8 cellular contexts compared by ENCODE assay signal in genomic region chr5:74257645-74258328, GRCh38.
DNase-seq lines count a peak whose midpoint lies in the region; ATAC-seq and TF ChIP-seq lines count a peak whose summit lies in the region.

No MANE protein-coding gene starts in this region.

- intact Hi-C loops in mammary epithelial cell (cut with micrococcal nuclease) (no loop called here), mucosa of descending colon (cut with DNase I, micrococcal nuclease) (no loop called here)

- CTCF ChIA-PET in mammary epithelial cell (lab: Charles Lee; ENCODE audit: low non-redundant PET): no interaction called here

- no peak for TF ChIP-seq CTCF in mammary epithelial cell (conservative IDR thresholded peaks at IDR 0.05 in 1 of 2, IDR thresholded peaks at IDR 0.05 in 1 of 2; ENCODE audit: extremely low read depth in 1 of 2, insufficient read depth in 1 of 2, low read depth in 1 of 2, low read length in 2 of 2)
- TF ChIP-seq CTCF in mucosa of descending colon (IDR thresholded peaks at IDR 0.05): no peak

- peaks cover 21% of the 10 kb centered on the region for H3K4me1 ChIP-seq in HUES48 (ENCODE audit: control insufficient read depth, insufficient read depth, low read length)
- peaks cover 7% of the 10 kb centered on the region for H3K4me1 ChIP-seq in mammary epithelial cell (ENCODE audit: insufficient read depth, low read length)
- peaks cover 13% of the 10 kb centered on the region for H3K4me1 ChIP-seq in mucosa of descending colon (ENCODE audit: low read depth)

- in situ Hi-C loops in mammary epithelial cell (cut with MboI; ENCODE audit: low sequenced_read_pairs in 2 of 2): no loop called here

- peak overlapping the region; percentile 17 for H2AFZ ChIP-seq in mammary epithelial cell (ENCODE audit: low read depth, low read length)

- dilution Hi-C loops in mammary epithelial cell (cut with HindIII; ENCODE audit: low sequenced_read_pairs): no loop called here

- H3K27me3 ChIP-seq in HUES48 (ENCODE audit: control insufficient read depth, insufficient read depth, low read length) (no peaks in the 10 kb centered on the region), mammary epithelial cell (ENCODE audit: insufficient read depth, low read length) (no peaks in the 10 kb centered on the region)

- H4K20me1 ChIP-seq in mammary epithelial cell (ENCODE audit: insufficient read depth, low read length): no peaks in the 10 kb centered on the region

- BruUV-seq in mammary epithelial cell (replicated peaks; lab: Mats Ljungman, UMichigan): no TSS peak

- H3K79me2 ChIP-seq in mammary epithelial cell (ENCODE audit: insufficient read depth, low read length): no peaks in the 10 kb centered on the region

- H3K9ac ChIP-seq in HUES48 (ENCODE audit: low read depth, low read length) (no peak overlapping the region), mammary epithelial cell (ENCODE audit: insufficient read depth, low read length) (no peak overlapping the region)

- H3K27ac ChIP-seq in HUES48 (ENCODE audit: low read depth, low read length) (peak overlapping the region; percentile 43), mammary epithelial cell (ENCODE audit: insufficient read depth, low read depth, low read length) (no peak overlapping the region)

- DNase-seq in GM03348 (ENCODE audit: low spot score): peak; percentile 50
- DNase-seq in mammary epithelial cell: no peak
- peak; percentile 79 to 85 (median 83) for DNase-seq in mucosa of descending colon
- no peak for DNase-seq in T1000 (lab: John Stamatoyannopoulos, UW)
- no peak for DNase-seq in NCI-H524 (lab: John Stamatoyannopoulos, UW)
- no peak for DNase-seq in activated CD4-positive, alpha-beta T cell treated with anti-CD3 and anti-CD28 coated beads for 1 hour
- DNase-seq in amygdala (lab: John Stamatoyannopoulos, UW): no peak

- H3K4me3 ChIP-seq in HUES48 (ENCODE audit: low read depth, low read length) (no peak overlapping the region), mammary epithelial cell (replicated peaks in 1 of 3; ENCODE audit: insufficient read depth in 1 of 3, low read depth in 2 of 3, low read length in 3 of 3) (no peak overlapping the region), mucosa of descending colon (no peak overlapping the region)

- no peaks in the 10 kb centered on the region for H3K36me3 ChIP-seq in HUES48 (ENCODE audit: control insufficient read depth, insufficient read depth, low read length)
- H3K36me3 ChIP-seq in mammary epithelial cell (ENCODE audit: insufficient read depth, low read length): no peaks in the 10 kb centered on the region
- H3K36me3 ChIP-seq in mucosa of descending colon (ENCODE audit: low read depth): no peaks in the 10 kb centered on the region

- WGBS in mammary epithelial cell (ENCODE audit: low coverage, missing lambda C conversion rate): 71% methylated on average over 6 of the region's 6 CpGs

- H3K9me3 ChIP-seq in HUES48 (ENCODE audit: control insufficient read depth, insufficient read depth, low read length) (no peaks in the 10 kb centered on the region), mammary epithelial cell (replicated peaks; ENCODE audit: insufficient read depth, low read length) (no peaks in the 10 kb centered on the region), mucosa of descending colon (no peaks in the 10 kb centered on the region)

- H3K4me2 ChIP-seq in mammary epithelial cell (ENCODE audit: insufficient read depth, low read depth, low read length): no peak overlapping the region

- ATAC-seq in mucosa of descending colon: peak; percentile 95

Comparison
In these comparisons a context has a peak if more than half of its experiments do, and no peak if none do; other contexts are left out.
1. DNase-seq: peak in GM03348 (single experiment) and mucosa of descending colon (3 of 3); none in mammary epithelial cell (single experiment), T1000 (single experiment), NCI-H524 (0 of 2), activated CD4-positive, alpha-beta T cell treated with anti-CD3 and anti-CD28 coated beads for 1 hour (single experiment) and amygdala (0 of 56).